In the genomic region with DNA sequence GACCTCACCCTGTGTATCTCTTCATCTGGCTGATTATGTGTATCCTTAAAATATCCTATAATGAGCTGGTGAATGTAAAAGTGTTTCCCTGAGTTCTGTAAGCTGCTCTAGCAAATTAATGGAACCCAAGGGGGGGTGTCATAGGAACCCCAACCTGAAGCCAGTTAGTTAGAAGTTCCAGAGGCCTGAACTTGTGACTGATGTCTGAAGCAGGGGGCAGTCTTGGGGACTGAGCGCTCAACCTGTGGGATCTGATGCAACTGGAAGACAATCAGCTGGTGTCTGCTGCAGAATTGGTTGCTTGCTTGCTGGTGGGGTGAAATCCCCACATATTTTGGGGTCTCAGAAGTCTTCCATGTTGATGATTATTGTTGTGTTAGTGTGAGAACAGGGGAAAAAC, we compare ENCODE assay signal across 26 cellular contexts.
DNase-seq lines count a peak whose midpoint lies in the region; ATAC-seq, FAIRE-seq and TF ChIP-seq lines count a peak whose summit lies in the region.
"Had no signal": no experiment of that assay in that cellular context is flagged by ENCODE, and none has a peak within 500 bp of the region (broad histone marks: within the 10 kb centered on the region; RNA-seq: fewer than 3 reads in every experiment).

No MANE protein-coding gene starts in this region.

- H3K27ac Mint-ChIP-seq in Caco-2 (ENCODE audit: unreplicated experiment): peak overlapping the region; percentile 15
- no peak overlapping the region for H3K27ac Mint-ChIP-seq in activated CD4-positive, alpha-beta memory T cell treated with anti-CD3 and anti-CD28 coated beads, Interleukin-2, amount 10 ng/mL, durations not matched to agents 7 days and 5 days
- H3K27ac Mint-ChIP-seq: CD14-positive monocyte; CD4-positive, CD25-positive, alpha-beta regulatory T cell; CD8-positive, alpha-beta memory T cell had no signal

- H3K4me3 ChIP-seq in Caco-2 (ENCODE audit: low read depth, low read length) (no peak overlapping the region), K562 (no peak overlapping the region), H7 (ENCODE audit: insufficient read depth, low read depth, low read length) (no peak overlapping the region), mesenchymal stem cell (ENCODE audit: insufficient read depth in 1 of 2, low read depth in 1 of 2, low read length in 2 of 2) (no peak overlapping the region), right lobe of liver (no peak overlapping the region)
- H3K4me3 ChIP-seq: BLaER1, GM12878 had no signal

- no peak overlapping the region for H4K8ac ChIP-seq in mesenchymal stem cell (ENCODE audit: low read length)

- H3K27me3 ChIP-seq in Caco-2 (replicated peaks; ENCODE audit: control insufficient read depth, insufficient read depth, low read length) (no peaks in the 10 kb centered on the region), K562 (ENCODE audit: control insufficient read depth in 2 of 2, insufficient read depth in 2 of 2, low read length in 2 of 2) (peaks cover 8 to 25% of the 10 kb centered on the region in 2 experiments; a peak in 4 of 5 replicates), H7 (ENCODE audit: control insufficient read depth, insufficient read depth, low read length) (peaks cover 12% of the 10 kb centered on the region), mesenchymal stem cell (ENCODE audit: control insufficient read depth in 1 of 2, insufficient read depth in 1 of 2, low read length in 2 of 2) (peaks cover 28 to 36% of the 10 kb centered on the region in 2 experiments), right lobe of liver (no peaks in the 10 kb centered on the region)
- H3K27me3 ChIP-seq: BE2C had no signal

- no peak overlapping the region for H2BK12ac ChIP-seq in mesenchymal stem cell (ENCODE audit: low read length in 2 of 2)

- no peaks in the 10 kb centered on the region for H3K36me3 ChIP-seq in Caco-2 (ENCODE audit: control insufficient read depth, insufficient read depth, low read length)
- no peaks in the 10 kb centered on the region for H3K36me3 ChIP-seq in K562 (ENCODE audit: control insufficient read depth, insufficient read depth, low read length)
- no peaks in the 10 kb centered on the region for H3K36me3 ChIP-seq in H7 (replicated peaks; ENCODE audit: control insufficient read depth, insufficient read depth, low read length)
- H3K36me3 ChIP-seq in mesenchymal stem cell (ENCODE audit: control insufficient read depth in 1 of 2, insufficient read depth in 2 of 2, low read depth in 1 of 2, low read length in 2 of 2): no peaks in the 10 kb centered on the region
- no peaks in the 10 kb centered on the region for H3K36me3 ChIP-seq in right lobe of liver
- H3K36me3 ChIP-seq: BE2C, BLaER1 had no signal

- DNase-seq in Caco-2 (no peak), OCI-M1 (lab: John Stamatoyannopoulos, UW) (peak; percentile 9), K562 (ENCODE audit: extremely low read depth in 1 of 4, low spot score in 3 of 4) (peak in 1 of 4 experiments; percentile 11), sciatic nerve (ENCODE audit: low spot score) (peak; percentile 6), H7 (no peak), mesenchymal stem cell (no peak), right lobe of liver (no peak)
- DNase-seq in activated CD4-positive, alpha-beta memory T cell treated with anti-CD3 and anti-CD28 coated beads, Interleukin-2, amount 10 ng/mL, durations not matched to agents 7 days and 5 days: no peak
- DNase-seq: 8988T; ACHN; BE2C; C1 segment of cervical spinal cord; Calu3; CD4-positive, alpha-beta memory T cell; CD4-positive, CD25-positive, alpha-beta regulatory T cell; CD8-positive, alpha-beta memory T cell; COR-L47; DMS79 treated with DMSO at 0.1 percent for 48 hours; GF-D8 had no signal

- TF ChIP-seq POLR2A in K562 (conservative IDR thresholded peaks at IDR 0.05) (no peak), right lobe of liver (IDR thresholded peaks at IDR 0.05) (no peak)

- no peak overlapping the region for H4K91ac ChIP-seq in mesenchymal stem cell (ENCODE audit: low read length)

- POLR2A ChIA-PET in Caco-2 (lab: Charles Lee) (no interaction called here), K562 (lab: Yijun Ruan, JAX) (interaction anchor here (0.6 to 0.9 kb wide), 2 partner anchors 9 to 31 kb away, joined by 3 to 5 read pairs; no protein-coding TSS in a partner anchor)
- POLR2A ChIA-PET in activated CD4-positive, alpha-beta memory T cell treated with anti-CD3 and anti-CD28 coated beads, Interleukin-2, amount 10 ng/mL, durations not matched to agents 7 days and 5 days (lab: Charles Lee): interaction anchor here (0.7 to 1.3 kb wide), 2 partner anchors 42 to 194 kb away, joined by 3 to 4 read pairs; no protein-coding TSS in a partner anchor

- no peak overlapping the region for H2BK5ac ChIP-seq in mesenchymal stem cell (ENCODE audit: low read depth, low read length, poor library complexity, severe bottlenecking)

- H3K79me1 ChIP-seq in mesenchymal stem cell (replicated peaks; ENCODE audit: low read length, poor library complexity, severe bottlenecking): no peaks in the 10 kb centered on the region

- BruUV-seq in Caco-2 (replicated peaks; lab: Mats Ljungman, UMichigan): no TSS peak
- BruUV-seq in K562 (replicated peaks; lab: Mats Ljungman, UMichigan): no TSS peak

- no peak overlapping the region for H2BK120ac ChIP-seq in mesenchymal stem cell (ENCODE audit: low read depth, low read length)

- H3K4me1 ChIP-seq in Caco-2 (peaks cover 25% of the 10 kb centered on the region), K562 (replicated peaks in 1 of 2; ENCODE audit: control insufficient read depth in 2 of 2, insufficient read depth in 2 of 2, low read length in 2 of 2) (peaks cover 3 to 10% of the 10 kb centered on the region in 2 experiments; a peak in 4 of 5 replicates), mesenchymal stem cell (ENCODE audit: control insufficient read depth, insufficient read depth, low read depth, low read length) (peaks cover 8% of the 10 kb centered on the region), right lobe of liver (no peaks in the 10 kb centered on the region)
- H3K4me1 ChIP-seq: BE2C had no signal

- no peaks in the 10 kb centered on the region for H3K9me1 ChIP-seq in K562 (ENCODE audit: control insufficient read depth, insufficient read depth, low read length)

- H3K9me3 Mint-ChIP-seq in Caco-2 (ENCODE audit: unreplicated experiment): peaks cover 25% of the 10 kb centered on the region
- H3K9me3 Mint-ChIP-seq in activated CD4-positive, alpha-beta memory T cell treated with anti-CD3 and anti-CD28 coated beads, Interleukin-2, amount 10 ng/mL, durations not matched to agents 7 days and 5 days: no peaks in the 10 kb centered on the region
- H3K9me3 Mint-ChIP-seq: CD4-positive, CD25-positive, alpha-beta regulatory T cell; CD8-positive, alpha-beta memory T cell had no signal

- H3K79me2 ChIP-seq in K562 (ENCODE audit: control insufficient read depth, insufficient read depth, low read length): no peaks in the 10 kb centered on the region

- intact Hi-C loops in Caco-2 (cut with micrococcal nuclease; ENCODE audit: unreplicated experiment): no loop called here
- intact Hi-C loops in K562 (cut with micrococcal nuclease): no loop called here
- intact Hi-C loops in sciatic nerve (cut with DNase I): no loop called here
- intact Hi-C loops in right lobe of liver (cut with DNase I): no loop called here

- H3K4ac ChIP-seq in mesenchymal stem cell (ENCODE audit: low read depth in 1 of 2, low read length in 2 of 2): no peak overlapping the region

- in situ Hi-C loops in K562 (cut with MboI): no loop called here

- CTCF ChIA-PET in Caco-2 (lab: Charles Lee): interaction anchor here (0.8 kb wide), 1 partner anchor 334 kb away, joined by 4 read pairs; no protein-coding TSS in a partner anchor
- CTCF ChIA-PET in K562 (lab: Yijun Ruan, JAX; ENCODE audit: low intra/inter-chr PET ratio): interaction anchor here (0.7 kb wide), 1 partner anchor 416 kb away, joined by 3 read pairs; no protein-coding TSS in a partner anchor
- CTCF ChIA-PET in activated CD4-positive, alpha-beta memory T cell treated with anti-CD3 and anti-CD28 coated beads, Interleukin-2, amount 10 ng/mL, durations not matched to agents 7 days and 5 days (lab: Charles Lee): interaction anchor here (1.4 kb wide), 1 partner anchor 334 kb away, joined by 7 read pairs; no protein-coding TSS in a partner anchor

- no peak overlapping the region for H3K23ac ChIP-seq in mesenchymal stem cell (ENCODE audit: low read length in 2 of 2)

- peaks cover 5% of the 10 kb centered on the region for H3K36me3 Mint-ChIP-seq in Caco-2 (ENCODE audit: insufficient read depth, unreplicated experiment)
- H3K36me3 Mint-ChIP-seq in activated CD4-positive, alpha-beta memory T cell treated with anti-CD3 and anti-CD28 coated beads, Interleukin-2, amount 10 ng/mL, durations not matched to agents 7 days and 5 days (ENCODE audit: low read depth): no peaks in the 10 kb centered on the region
- H3K36me3 Mint-ChIP-seq: CD14-positive monocyte; CD4-positive, alpha-beta memory T cell; CD4-positive, CD25-positive, alpha-beta regulatory T cell; CD8-positive, alpha-beta memory T cell had no signal

- H3K27ac ChIP-seq in K562 (ENCODE audit: extremely low read depth, low read depth, low read length) (no peak overlapping the region), mesenchymal stem cell (ENCODE audit: low read length, poor library complexity, severe bottlenecking) (no peak overlapping the region), right lobe of liver (no peak overlapping the region)
- H3K27ac ChIP-seq: BLaER1 had no signal

- no peak overlapping the region for H3K18ac ChIP-seq in mesenchymal stem cell (ENCODE audit: low read depth in 1 of 2, low read length in 2 of 2)

- TF ChIP-seq EP300 in K562 (IDR thresholded peaks at IDR 0.05; ENCODE audit: low read length): peak; percentile 28; the same call in 1 of the 2 replicates

- no peak for TF ChIP-seq RAD21 in K562 (CRISPR knock-in tag; conservative IDR thresholded peaks at IDR 0.05 in 1 of 2, IDR thresholded peaks at IDR 0.05 in 1 of 2)

- no peaks in the 10 kb centered on the region for H3K27me3 Mint-ChIP-seq in Caco-2 (ENCODE audit: insufficient read depth, unreplicated experiment)
- peaks cover 19% of the 10 kb centered on the region for H3K27me3 Mint-ChIP-seq in activated CD4-positive, alpha-beta memory T cell treated with anti-CD3 and anti-CD28 coated beads, Interleukin-2, amount 10 ng/mL, durations not matched to agents 7 days and 5 days

- H3K9me3 ChIP-seq in Caco-2 (peaks cover 13% of the 10 kb centered on the region), K562 (replicated peaks; ENCODE audit: control insufficient read depth, insufficient read depth, low read depth, low read length) (no peaks in the 10 kb centered on the region; the same call in 1 of the 2 replicates), mesenchymal stem cell (ENCODE audit: control insufficient read depth, low read length) (no peaks in the 10 kb centered on the region), right lobe of liver (no peaks in the 10 kb centered on the region)
- H3K9me3 ChIP-seq: BE2C, BLaER1 had no signal

- H3K14ac ChIP-seq in mesenchymal stem cell (ENCODE audit: low read length in 2 of 2): no peak overlapping the region

- no peak overlapping the region for H2BK15ac ChIP-seq in mesenchymal stem cell (ENCODE audit: low read depth, poor library complexity, severe bottlenecking)

- ATAC-seq in K562 (peak; percentile 55), sciatic nerve (no peak), right lobe of liver (no peak)

- no peak overlapping the region for H3K4me3 Mint-ChIP-seq in Caco-2 (ENCODE audit: unreplicated experiment)
- no peak overlapping the region for H3K4me3 Mint-ChIP-seq in activated CD4-positive, alpha-beta memory T cell treated with anti-CD3 and anti-CD28 coated beads, Interleukin-2, amount 10 ng/mL, durations not matched to agents 7 days and 5 days
- H3K4me3 Mint-ChIP-seq: CD14-positive monocyte; CD4-positive, alpha-beta memory T cell; CD4-positive, CD25-positive, alpha-beta regulatory T cell; CD8-positive, alpha-beta memory T cell had no signal

- TF ChIP-seq CTCF in Caco-2 (IDR thresholded peaks at IDR 0.05; ENCODE audit: insufficient read depth in 1 of 2, low read depth in 1 of 2, low read length in 1 of 2, severe bottlenecking in 1 of 2, unreplicated experiment in 1 of 2) (no peak), K562 (IDR thresholded peaks at IDR 0.05 in 2 of 3, conservative IDR thresholded peaks at IDR 0.05 in 1 of 3; ENCODE audit: insufficient read depth in 2 of 3, low read depth in 1 of 3, low read length in 3 of 3) (no peak), right lobe of liver (IDR thresholded peaks at IDR 0.05) (no peak)

- H3K4me2 ChIP-seq in K562 (ENCODE audit: insufficient read depth, low read length) (no peak overlapping the region), mesenchymal stem cell (ENCODE audit: low read length, poor library complexity, severe bottlenecking) (no peak overlapping the region)
- H3K4me2 ChIP-seq: BLaER1 had no signal

- H2AK5ac ChIP-seq in mesenchymal stem cell (ENCODE audit: low read length, severe bottlenecking): no peak overlapping the region

- H3K9ac ChIP-seq in K562 (ENCODE audit: insufficient read depth in 1 of 2, low read depth in 2 of 2, low read length in 2 of 2) (no peak overlapping the region), mesenchymal stem cell (ENCODE audit: low read length) (no peak overlapping the region)
- H3K9ac ChIP-seq: BLaER1 had no signal

- no peak for FAIRE-seq in K562 (lab: Jason Lieb, UNC)
- FAIRE-seq: A204.1, D721Med, G401.6, GM18507 had no signal

- WGBS in K562 (ENCODE audit: insufficient coverage, low coverage, missing lambda C conversion rate): 0% methylated on average over 1 of the region's 1 CpG
- WGBS in mesenchymal stem cell: 90% methylated on average over 1 of the region's 1 CpG
- no CpG with 5 or more reads among the region's 1 CpG for WGBS in right lobe of liver (ENCODE audit: insufficient coverage, low coverage, low lambda C conversion rate, missing lambda C conversion rate)

- 0 out of 2 replicates have a peak, but pooled peaks cover 2% of the 10 kb centered on the region for H4K20me1 ChIP-seq in K562 (replicated peaks; ENCODE audit: control insufficient read depth, insufficient read depth, low read length)
- H4K20me1 ChIP-seq: BLaER1 had no signal

- peaks cover 9% of the 10 kb centered on the region for H3K4me1 Mint-ChIP-seq in Caco-2 (ENCODE audit: low read depth, unreplicated experiment)
- peaks cover 21% of the 10 kb centered on the region for H3K4me1 Mint-ChIP-seq in activated CD4-positive, alpha-beta memory T cell treated with anti-CD3 and anti-CD28 coated beads, Interleukin-2, amount 10 ng/mL, durations not matched to agents 7 days and 5 days
- H3K4me1 Mint-ChIP-seq: CD14-positive monocyte had no signal

- H2AFZ ChIP-seq in K562 (ENCODE audit: low read depth, low read length) (no peak overlapping the region), mesenchymal stem cell (ENCODE audit: low read depth, low read length) (no peak overlapping the region)

Comparison
In these comparisons a context has a peak if more than half of its experiments do, and no peak if none do; other contexts are left out.
1. DNase-seq: peak in OCI-M1 (single experiment) and sciatic nerve (single experiment); none in Caco-2 (0 of 2), activated CD4-positive, alpha-beta memory T cell treated with anti-CD3 and anti-CD28 coated beads, Interleukin-2, amount 10 ng/mL, durations not matched to agents 7 days and 5 days (single experiment), H7 (single experiment), mesenchymal stem cell (single experiment) and right lobe of liver (0 of 3).